In genomic region chr17:43546317-43547188, GRCh38 we compare ENCODE assay signal across 8 cellular contexts. TPM values are rescaled to one million over a fixed set of nuclear protein-coding genes. Genes with fewer than 3 reads are reported as not detected.
DNase-seq lines count a peak whose midpoint lies in the region; ATAC-seq lines count a peak whose summit lies in the region.

TSS of gene ETV4 (minus strand) at chr17:43546340. CDS start at chr17:43545617, 723 bp downstream.

- peak within 1 kb of the TSS; percentile 74 for H3K27ac Mint-ChIP-seq in activated CD4-positive, alpha-beta T cell treated with anti-CD3 and anti-CD28 coated beads, Interleukin-2, amount 10 ng/mL, durations not matched to agents 24 days and 14 days

- no peaks in the 10 kb centered on the region for H3K36me3 Mint-ChIP-seq in activated CD4-positive, alpha-beta T cell treated with anti-CD3 and anti-CD28 coated beads, Interleukin-2, amount 10 ng/mL, durations not matched to agents 24 days and 14 days (ENCODE audit: low read depth)

- peaks cover 18% of the 10 kb centered on the region for H3K4me1 Mint-ChIP-seq in activated CD4-positive, alpha-beta T cell treated with anti-CD3 and anti-CD28 coated beads, Interleukin-2, amount 10 ng/mL, durations not matched to agents 24 days and 14 days

- H3K9me3 Mint-ChIP-seq in activated CD4-positive, alpha-beta T cell treated with anti-CD3 and anti-CD28 coated beads, Interleukin-2, amount 10 ng/mL, durations not matched to agents 24 days and 14 days, result no peaks in the 10 kb centered on the region

- peak; percentile 89 for ATAC-seq in GM19023 (IDR thresholded peaks at IDR 0.05; ENCODE audit: unreplicated experiment)
- ATAC-seq in HG03342 (IDR thresholded peaks at IDR 0.05; ENCODE audit: unreplicated experiment), result peak; percentile 83

- intact Hi-C loops in activated CD4-positive, alpha-beta T cell treated with anti-CD3 and anti-CD28 coated beads, Interleukin-2, amount 10 ng/mL, durations not matched to agents 24 days and 14 days (cut with micrococcal nuclease), result no loop called here

- peaks cover 64% of the 10 kb centered on the region for H3K27me3 Mint-ChIP-seq in activated CD4-positive, alpha-beta T cell treated with anti-CD3 and anti-CD28 coated beads, Interleukin-2, amount 10 ng/mL, durations not matched to agents 24 days and 14 days

- DNase-seq in ACHN, result peak; percentile 95
- peak; percentile 77 for DNase-seq in NCI-H510A treated with DMSO at 0.1 percent for 48 hours (lab: John Stamatoyannopoulos, UW)
- DNase-seq in activated CD4-positive, alpha-beta T cell treated with anti-CD3 and anti-CD28 coated beads, Interleukin-2, amount 10 ng/mL, durations not matched to agents 24 days and 14 days, result peak; percentile 98
- DNase-seq in dedifferentiated amniotic fluid mesenchymal stem cell (ENCODE audit: extremely low spot score), result peak; percentile 87
- DNase-seq in left kidney (ENCODE audit: low read depth, low spot score), result peak; percentile 98
- peak; percentile 72 to 93 (median 88) for DNase-seq in stimulated activated CD4-positive, alpha-beta T cell treated with anti-CD3 and anti-CD28 coated beads, Interleukin-1b, Interleukin-23, amount 100 ng/mL, for 24 hours (ENCODE audit: low read depth in 4 of 4, low spot score in 1 of 4)

- in situ Hi-C loops in ACHN (cut with HindIII; ENCODE audit: low pct_ligation_motif_present, low pct_unique_long_range_greater_than_20kb, low sequenced_read_pairs), result no loop called here

- H3K4me3 Mint-ChIP-seq in activated CD4-positive, alpha-beta T cell treated with anti-CD3 and anti-CD28 coated beads, Interleukin-2, amount 10 ng/mL, durations not matched to agents 24 days and 14 days, result peak within 1 kb of the TSS; percentile 89

RNA-seq across cellular contexts. Expression of gene ETV4, which starts in this region (rescaled TPM):
- total RNA-seq in activated CD4-positive, alpha-beta T cell treated with anti-CD3 and anti-CD28 coated beads, Interleukin-2, amount 10 ng/mL, durations not matched to agents 24 days and 14 days, result 7.7 and 8.3 TPM in 2 replicates

Comparison
In these comparisons a context has a peak if more than half of its experiments do, and no peak if none do; other contexts are left out.
1. Peak in every context shown above with its lines: DNase-seq and ATAC-seq.